In the genomic region with DNA sequence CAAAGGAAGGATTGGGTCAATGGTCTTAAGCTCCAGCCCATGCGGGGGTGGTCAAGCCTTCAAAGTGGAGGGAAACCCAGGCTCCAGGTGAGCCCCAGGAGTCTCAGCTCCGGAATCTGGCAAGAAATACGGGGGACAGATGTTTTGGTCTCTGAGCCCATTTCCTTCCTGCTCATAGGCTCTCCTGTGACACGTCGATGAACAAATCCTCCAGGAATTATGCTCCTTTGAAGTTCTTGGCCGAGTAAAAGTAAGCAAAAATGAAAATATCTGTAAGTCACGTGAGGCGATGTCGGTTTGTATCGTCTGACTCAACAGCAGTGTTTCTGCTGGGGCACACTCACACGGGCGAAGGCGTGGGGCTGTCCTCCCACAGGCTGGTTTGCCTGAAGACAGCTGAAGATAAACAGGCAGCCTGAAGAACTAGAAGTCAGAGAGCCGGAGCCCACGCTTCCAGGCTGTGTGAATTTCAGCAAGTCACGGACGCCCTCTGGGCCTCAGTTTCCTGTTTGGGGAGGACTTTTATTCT, we compare ENCODE assay signal across 8 cellular contexts. TPM values are rescaled to one million over a fixed set of nuclear protein-coding genes. Genes with fewer than 3 reads are reported as not detected.
DNase-seq lines count a peak whose midpoint lies in the region; ATAC-seq and TF ChIP-seq lines count a peak whose summit lies in the region.

No MANE protein-coding gene starts in this region.

- peak overlapping the region; percentile 84 for H3K27ac ChIP-seq in KMS-11
- no peak overlapping the region for H3K27ac ChIP-seq in ascending aorta

- H3K36me3 ChIP-seq in KMS-11 (ENCODE audit: insufficient read depth), result no peaks in the 10 kb centered on the region
- no peaks in the 10 kb centered on the region for H3K36me3 ChIP-seq in ascending aorta

- peak; percentile 55 for TF ChIP-seq POLR2A in GM18505 (IDR thresholded peaks at IDR 0.05; ENCODE audit: borderline replicate concordance, extremely low read depth, insufficient read depth, insufficient read length)

- peak overlapping the region; percentile 45; the same call in 1 of the 2 replicates for H2AFZ ChIP-seq in KMS-11 (ENCODE audit: low read depth)

- peaks cover 87% of the 10 kb centered on the region for H3K4me1 ChIP-seq in KMS-11 (ENCODE audit: low read depth, poor library complexity, severe bottlenecking)
- H3K4me1 ChIP-seq in ascending aorta, result peaks cover 0 to 3% of the 10 kb centered on the region in 2 donors

- H3K36me3 Mint-ChIP-seq in activated T-cell treated with anti-CD3 and anti-CD28 coated beads, Interleukin-2, amount 50 U/mL, for 72 hours (ENCODE audit: insufficient read depth in 2 of 2), result peaks cover 0 to 4% of the 10 kb centered on the region in 2 donors

- H3K4me3 ChIP-seq in KMS-11 (IDR thresholded peaks at IDR 0.05; ENCODE audit: insufficient read depth, low read depth, low read length), result no peak overlapping the region
- H3K4me3 ChIP-seq in ascending aorta, result no peak overlapping the region

- H3K27ac Mint-ChIP-seq in activated T-cell treated with anti-CD3 and anti-CD28 coated beads, Interleukin-2, amount 50 U/mL, for 72 hours, result peak overlapping the region; percentile 99
- peak overlapping the region in 1 of 2 donors; percentile 85 for H3K27ac Mint-ChIP-seq in stimulated activated naive CD8-positive, alpha-beta T cell treated with anti-CD3 and anti-CD28 coated beads, Interleukin-15, amount 100 ng/mL, for 72 hours

- intact Hi-C loops in ascending aorta (cut with DNase I), result no loop called here

- H4K20me1 ChIP-seq in KMS-11 (ENCODE audit: insufficient read depth), result no peaks in the 10 kb centered on the region

- DNase-seq in activated T-cell treated with anti-CD3 and anti-CD28 coated beads, Interleukin-2, amount 50 U/mL, for 72 hours, result peak; percentile 82
- peak; percentile 96 for DNase-seq in iris pigment epithelial cell (ENCODE audit: low read depth)
- no peak for DNase-seq in stimulated activated naive CD8-positive, alpha-beta T cell treated with anti-CD3 and anti-CD28 coated beads, Interleukin-15, amount 100 ng/mL, for 72 hours
- DNase-seq in ascending aorta (ENCODE audit: low spot score in 2 of 2), result no peak
- no peak for DNase-seq in NCI-H1092 (lab: John Stamatoyannopoulos, UW)
- no peak for DNase-seq in HuH-7.5 (ENCODE audit: low spot score)

- H3K9me3 Mint-ChIP-seq in activated T-cell treated with anti-CD3 and anti-CD28 coated beads, Interleukin-2, amount 50 U/mL, for 72 hours, result no peaks in the 10 kb centered on the region
- no peaks in the 10 kb centered on the region for H3K9me3 Mint-ChIP-seq in stimulated activated naive CD8-positive, alpha-beta T cell treated with anti-CD3 and anti-CD28 coated beads, Interleukin-15, amount 100 ng/mL, for 72 hours

- H3K4me1 Mint-ChIP-seq in activated T-cell treated with anti-CD3 and anti-CD28 coated beads, Interleukin-2, amount 50 U/mL, for 72 hours (ENCODE audit: low read depth), result peaks cover 95% of the 10 kb centered on the region
- peaks cover 73% of the 10 kb centered on the region for H3K4me1 Mint-ChIP-seq in stimulated activated naive CD8-positive, alpha-beta T cell treated with anti-CD3 and anti-CD28 coated beads, Interleukin-15, amount 100 ng/mL, for 72 hours

- no peaks in the 10 kb centered on the region for H3K27me3 Mint-ChIP-seq in activated T-cell treated with anti-CD3 and anti-CD28 coated beads, Interleukin-2, amount 50 U/mL, for 72 hours (ENCODE audit: low read depth)
- peaks cover 17% of the 10 kb centered on the region for H3K27me3 Mint-ChIP-seq in stimulated activated naive CD8-positive, alpha-beta T cell treated with anti-CD3 and anti-CD28 coated beads, Interleukin-15, amount 100 ng/mL, for 72 hours

- no peak for TF ChIP-seq CTCF in KMS-11 (conservative IDR thresholded peaks at IDR 0.05; ENCODE audit: low read depth, low read length)
- TF ChIP-seq CTCF in ascending aorta (IDR thresholded peaks at IDR 0.05), result no peak

- no peaks in the 10 kb centered on the region for H3K9me3 ChIP-seq in ascending aorta

- no peak for ATAC-seq in GM18505 (IDR thresholded peaks at IDR 0.05; ENCODE audit: unreplicated experiment)
- ATAC-seq in activated T-cell treated with anti-CD3 and anti-CD28 coated beads, Interleukin-2, amount 50 U/mL, for 72 hours (replicated peaks in 1 of 2), result peak; percentile 20 to 30
- ATAC-seq in stimulated activated naive CD8-positive, alpha-beta T cell treated with anti-CD3 and anti-CD28 coated beads, Interleukin-15, amount 100 ng/mL, for 72 hours, result no peak

- no peaks in the 10 kb centered on the region for H3K79me2 ChIP-seq in KMS-11 (ENCODE audit: insufficient read depth, low read depth)

- H3K4me3 Mint-ChIP-seq in activated T-cell treated with anti-CD3 and anti-CD28 coated beads, Interleukin-2, amount 50 U/mL, for 72 hours, result peak overlapping the region; percentile 92 to 94
- peak overlapping the region; percentile 14 to 27 for H3K4me3 Mint-ChIP-seq in stimulated activated naive CD8-positive, alpha-beta T cell treated with anti-CD3 and anti-CD28 coated beads, Interleukin-15, amount 100 ng/mL, for 72 hours

- H3K9ac ChIP-seq in KMS-11, result peak overlapping the region; percentile 62

- H3K27me3 ChIP-seq in KMS-11 (ENCODE audit: insufficient read depth, low read depth) (no peaks in the 10 kb centered on the region), ascending aorta (no peaks in the 10 kb centered on the region)

- peak overlapping the region; percentile 99 for H3K4me2 ChIP-seq in KMS-11

RNA-seq across cellular contexts. Expression of gene SMNDC1, which starts 52.6 kb away (rescaled TPM):
- 10 to 100 TPM; 49.2 to 54.6 TPM for total RNA-seq in activated T-cell treated with anti-CD3 and anti-CD28 coated beads, Interleukin-2, amount 50 U/mL, for 72 hours
- 6.9 TPM for total RNA-seq in ascending aorta

Comparison
In these comparisons a context has a peak if more than half of its experiments do, and no peak if none do; other contexts are left out.
1. ATAC-seq: peak in activated T-cell treated with anti-CD3 and anti-CD28 coated beads, Interleukin-2, amount 50 U/mL, for 72 hours (2 of 2); none in GM18505 (single experiment) and stimulated activated naive CD8-positive, alpha-beta T cell treated with anti-CD3 and anti-CD28 coated beads, Interleukin-15, amount 100 ng/mL, for 72 hours (single experiment).
2. DNase-seq: peak in activated T-cell treated with anti-CD3 and anti-CD28 coated beads, Interleukin-2, amount 50 U/mL, for 72 hours (2 of 2) and iris pigment epithelial cell (single experiment); none in stimulated activated naive CD8-positive, alpha-beta T cell treated with anti-CD3 and anti-CD28 coated beads, Interleukin-15, amount 100 ng/mL, for 72 hours (0 of 2), ascending aorta (0 of 2), NCI-H1092 (single experiment) and HuH-7.5 (single experiment).